In the genomic region with DNA sequence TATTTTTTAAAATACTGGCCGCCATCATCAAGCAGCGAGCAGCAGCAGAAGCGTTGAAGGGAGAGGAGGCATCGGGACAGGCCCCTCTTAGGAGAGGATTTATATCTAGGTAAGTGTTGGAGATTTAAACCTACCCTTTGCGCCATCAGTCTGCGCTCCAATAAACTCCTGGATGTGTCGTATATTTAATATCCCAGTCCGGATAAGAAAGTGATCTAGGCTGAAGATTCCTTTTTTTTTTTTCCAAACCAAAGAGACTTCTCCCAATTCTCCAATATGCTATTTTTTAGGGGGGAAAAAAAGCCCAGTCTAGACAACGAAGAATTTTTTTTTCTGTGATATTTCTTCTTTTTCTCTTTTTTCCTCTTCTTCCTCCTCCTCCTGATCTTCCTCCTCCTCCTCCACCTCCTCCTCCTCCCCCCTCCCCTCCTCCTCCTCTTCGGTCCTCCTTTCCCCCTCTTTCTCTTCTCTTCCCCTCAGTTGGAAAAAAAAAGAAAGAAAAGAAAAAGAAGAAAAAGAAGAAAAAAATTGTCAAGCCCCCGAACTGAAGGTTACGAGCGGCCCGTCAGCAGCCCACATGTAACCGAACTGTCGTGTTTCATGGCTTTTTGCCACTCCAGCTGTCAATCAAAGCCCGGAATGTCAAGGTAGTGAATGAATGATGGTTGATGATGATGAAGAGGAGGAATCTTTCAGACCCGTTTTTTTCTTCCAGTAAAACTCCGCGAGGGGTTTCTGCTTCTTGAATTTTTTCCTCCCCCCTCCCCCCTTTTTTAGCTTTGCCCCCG, we compare ENCODE assay signal across 8 cellular contexts. TPM values are rescaled to one million over a fixed set of nuclear protein-coding genes. Genes with fewer than 3 reads are reported as not detected.
A peak's percentile ranks its signal among the peaks of the same experiment; 100 is the strongest.
DNase-seq lines count a peak whose midpoint lies in the region; ATAC-seq and TF ChIP-seq lines count a peak whose summit lies in the region.

No MANE protein-coding gene starts in this region.

- peak; percentile 36 for DNase-seq in A673 (ENCODE audit: low spot score)
- peak; percentile 74 for DNase-seq in GM12865 (ENCODE audit: low read depth)
- DNase-seq in NT2/D1 (ENCODE audit: low read depth, low spot score): no peak
- DNase-seq in choroid plexus epithelial cell (ENCODE audit: low read depth): peak; percentile 56
- DNase-seq in posterior vena cava (ENCODE audit: low spot score): no peak

- CTCF ChIA-PET in A673 (lab: Charles Lee): no interaction called here

- no peak for ATAC-seq in HG03565 (IDR thresholded peaks at IDR 0.05; ENCODE audit: unreplicated experiment)
- ATAC-seq in HG02759 (IDR thresholded peaks at IDR 0.05; ENCODE audit: unreplicated experiment): no peak

- BruUV-seq in A673 (replicated peaks; lab: Mats Ljungman, UMichigan): no TSS peak

- H3K4me1 ChIP-seq in A673 (ENCODE audit: insufficient read depth, low read length, poor library complexity, severe bottlenecking) (peaks cover 8% of the 10 kb centered on the region), NT2/D1 (ENCODE audit: insufficient read depth, insufficient read length) (no peaks in the 10 kb centered on the region), mononuclear cell (ENCODE audit: insufficient read depth, low read length) (peaks cover 38% of the 10 kb centered on the region)

- TF ChIP-seq CTCF in A673 (conservative IDR thresholded peaks at IDR 0.05; ENCODE audit: low read depth, low read length) (no peak), GM12865 (IDR thresholded peaks at IDR 0.05; ENCODE audit: insufficient read depth, low read depth, low read length, missing control alignments) (no peak), choroid plexus epithelial cell (conservative IDR thresholded peaks at IDR 0.05; ENCODE audit: low read depth, low read length) (no peak)

- H3K36me3 ChIP-seq in A673 (ENCODE audit: insufficient read depth, low read length, poor library complexity, severe bottlenecking) (no peaks in the 10 kb centered on the region), NT2/D1 (ENCODE audit: insufficient read depth, insufficient read length, low read length) (no peaks in the 10 kb centered on the region)

- intact Hi-C loops in A673 (cut with micrococcal nuclease; ENCODE audit: unreplicated experiment): loop anchor here (5.0 to 10.0 kb wide), 4 partner anchors 72 to 1345 kb away; a partner anchor contains a TSS
- intact Hi-C loops in posterior vena cava (cut with DNase I): loop anchor here (5.0 to 10.0 kb wide), 4 partner anchors 75 to 595 kb away; no protein-coding TSS in a partner anchor

- H3K27me3 ChIP-seq in A673 (replicated peaks; ENCODE audit: insufficient read depth, low read depth, low read length, poor library complexity): peaks cover 24% of the 10 kb centered on the region
- peaks cover 66% of the 10 kb centered on the region for H3K27me3 ChIP-seq in NT2/D1 (ENCODE audit: insufficient read depth, insufficient read length)
- H3K27me3 ChIP-seq in mononuclear cell (ENCODE audit: insufficient read depth, low read length): peaks cover 88% of the 10 kb centered on the region

- H3K27ac ChIP-seq in A673 (ENCODE audit: low read depth, low read length, poor library complexity, severe bottlenecking): peak overlapping the region; percentile 80

- POLR2A ChIA-PET in A673 (lab: Charles Lee; ENCODE audit: low non-redundant PET): no interaction called here

- no peaks in the 10 kb centered on the region for H3K9me3 ChIP-seq in A673 (ENCODE audit: low read depth, low read length, poor library complexity, severe bottlenecking)
- H3K9me3 ChIP-seq in NT2/D1 (ENCODE audit: insufficient read depth, low read length): no peaks in the 10 kb centered on the region
- H3K9me3 ChIP-seq in mononuclear cell (ENCODE audit: low read depth, low read length): no peaks in the 10 kb centered on the region

- H3K4me3 ChIP-seq in A673 (ENCODE audit: low read depth, low read length, poor library complexity, severe bottlenecking) (peak overlapping the region; percentile 67), GM12865 (ENCODE audit: low read depth, low read length) (peak overlapping the region; percentile 61), NT2/D1 (ENCODE audit: insufficient read length, low read depth) (peak overlapping the region; percentile 53), choroid plexus epithelial cell (ENCODE audit: low read depth, low read length) (peak overlapping the region; percentile 93), mononuclear cell (ENCODE audit: low read length) (peak overlapping the region; percentile 43)

- H3K9ac ChIP-seq in NT2/D1 (ENCODE audit: insufficient read length, low read depth): peak overlapping the region; percentile 76

RNA-seq across cellular contexts. Expression of a gene that starts 0.8 kb away (rescaled TPM):
- 9.3 and 11.7 TPM in 2 replicates for total RNA-seq in A673 (2021)
- 0.21 TPM for total RNA-seq in mononuclear cell
- 10 to 100 TPM; 54.0 to 55.2 TPM for total RNA-seq in posterior vena cava

Comparison
In these comparisons a context has a peak if more than half of its experiments do, and no peak if none do; other contexts are left out.
1. DNase-seq: peak in A673 (single experiment), GM12865 (single experiment) and choroid plexus epithelial cell (single experiment); none in NT2/D1 (single experiment) and posterior vena cava (single experiment).
2. H3K4me3 ChIP-seq: peak in every context shown above with its lines; median percentile 93 in choroid plexus epithelial cell; 67 in A673; 61 in GM12865; 53 in NT2/D1; 43 in mononuclear cell.